ENCODE assay signal across 11 cellular contexts in the genomic region with DNA sequence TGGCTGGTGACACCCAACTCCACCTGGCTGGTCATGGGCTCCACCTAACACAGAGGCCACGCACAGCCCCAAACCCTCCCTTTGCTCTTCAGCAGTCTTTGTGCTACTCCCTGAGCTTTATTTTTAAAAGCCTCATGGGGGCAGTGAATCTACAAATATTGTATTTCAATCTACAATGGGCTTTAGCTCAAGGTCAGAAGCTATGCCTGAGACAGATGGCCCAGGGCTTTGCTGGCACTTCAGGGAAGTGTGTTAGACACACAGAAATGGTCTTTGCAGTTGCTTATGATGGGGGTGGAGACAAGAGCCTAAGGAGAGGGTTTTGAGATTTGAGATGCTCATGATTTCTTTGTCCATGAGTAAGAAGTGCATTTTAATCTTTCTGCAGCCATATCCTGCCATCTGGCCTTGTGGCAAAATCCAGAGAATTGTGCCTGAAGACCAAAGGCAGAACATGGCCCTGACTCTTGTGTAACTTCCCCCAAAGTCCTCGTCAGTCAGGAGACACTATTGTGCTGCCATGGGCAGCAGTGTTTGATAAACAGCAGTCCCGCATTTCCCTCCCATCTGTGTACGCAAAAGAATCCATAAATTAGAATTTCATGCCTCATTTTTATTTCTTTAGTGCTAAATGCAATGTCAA.
A peak's percentile ranks its signal among the peaks of the same experiment; 100 is the strongest.
DNase-seq lines count a peak whose midpoint lies in the region; ATAC-seq, FAIRE-seq and TF ChIP-seq lines count a peak whose summit lies in the region.
"Had no signal": no experiment of that assay in that cellular context is flagged by ENCODE, and none has a peak within 500 bp of the region (broad histone marks: within the 10 kb centered on the region; RNA-seq: fewer than 3 reads in every experiment).

No MANE protein-coding gene starts in this region.

- H3K9me3 ChIP-seq in GM12878 (replicated peaks; ENCODE audit: control insufficient read depth, insufficient read depth, low read length) (no peaks in the 10 kb centered on the region), mesenchymal stem cell (ENCODE audit: control insufficient read depth, low read length) (no peaks in the 10 kb centered on the region)
- H3K9me3 ChIP-seq: colonic mucosa had no signal

- DNase-seq in COR-L47 (lab: John Stamatoyannopoulos, UW) (peak; percentile 65), NCI-H146 treated with DMSO at 0.1 percent for 48 hours (lab: John Stamatoyannopoulos, UW; ENCODE audit: unreplicated experiment) (peak; percentile 93), GM12878 (ENCODE audit: low read depth, low spot score) (no peak), mesenchymal stem cell (peak; percentile 42), HK-2 (ENCODE audit: unreplicated experiment) (no peak)
- DNase-seq: colonic mucosa; stimulated activated CD4-positive, alpha-beta T cell treated with anti-CD3 and anti-CD28 coated beads, Interleukin-15, amount 100 ng/mL, for 24 hours had no signal

- H4K8ac ChIP-seq in mesenchymal stem cell (ENCODE audit: low read length), result no peak overlapping the region

- no peaks in the 10 kb centered on the region for H3K4me1 ChIP-seq in GM12878 (ENCODE audit: control insufficient read depth, insufficient read depth, low read length)
- peaks cover 2% of the 10 kb centered on the region for H3K4me1 ChIP-seq in mesenchymal stem cell (ENCODE audit: control insufficient read depth, insufficient read depth, low read depth, low read length)
- H3K4me1 ChIP-seq: colonic mucosa had no signal

- ATAC-seq in GM12878 (no peak), GM19397 (IDR thresholded peaks at IDR 0.05; ENCODE audit: unreplicated experiment) (no peak), HG03039 (IDR thresholded peaks at IDR 0.05; ENCODE audit: unreplicated experiment) (no peak), HG02852 (IDR thresholded peaks at IDR 0.05; ENCODE audit: unreplicated experiment) (no peak)

- POLR2A ChIA-PET in GM12878 (lab: Charles Lee), result no interaction called here

- no peak overlapping the region for H2BK120ac ChIP-seq in mesenchymal stem cell (ENCODE audit: low read depth, low read length)

- H3K4me2 ChIP-seq in GM12878 (ENCODE audit: control insufficient read depth, insufficient read depth) (no peak overlapping the region), mesenchymal stem cell (ENCODE audit: low read length, poor library complexity, severe bottlenecking) (no peak overlapping the region)

- no peak overlapping the region for H3K14ac ChIP-seq in mesenchymal stem cell (ENCODE audit: low read length in 2 of 2)

- BruUV-seq in GM12878 (replicated peaks; lab: Mats Ljungman, UMichigan), result no TSS peak

- no peak; a peak in 1 of 6 replicates for TF ChIP-seq CTCF in GM12878 (IDR thresholded peaks at IDR 0.05 in 2 of 3, conservative IDR thresholded peaks at IDR 0.05 in 1 of 3; ENCODE audit: control insufficient read depth in 2 of 3, extremely low read depth in 1 of 3, insufficient read depth in 1 of 3, low read depth in 3 of 3, low read length in 3 of 3)

- H3K27me3 ChIP-seq in GM12878 (replicated peaks in 1 of 2; ENCODE audit: control insufficient read depth in 2 of 2, insufficient read depth in 2 of 2, low read length in 1 of 2), result peaks cover 2% of the 10 kb centered on the region in 2 experiments; a peak in 1 of 4 replicates
- H3K27me3 ChIP-seq in mesenchymal stem cell (ENCODE audit: control insufficient read depth in 1 of 2, insufficient read depth in 1 of 2, low read length in 2 of 2), result no peaks in the 10 kb centered on the region
- H3K27me3 ChIP-seq: colonic mucosa had no signal

- no peaks in the 10 kb centered on the region for H3K79me2 ChIP-seq in GM12878 (ENCODE audit: control insufficient read depth, insufficient read depth, low read length)

- no peak overlapping the region for H2BK5ac ChIP-seq in mesenchymal stem cell (ENCODE audit: low read depth, low read length, poor library complexity, severe bottlenecking)

- peak; percentile 32 for TF ChIP-seq RAD21 in GM12878 (IDR thresholded peaks at IDR 0.05; ENCODE audit: insufficient read depth, low read depth, low read length)

- no peak overlapping the region for H4K91ac ChIP-seq in mesenchymal stem cell (ENCODE audit: low read length)

- intact Hi-C loops in GM12878 (cut with micrococcal nuclease; ENCODE audit: unreplicated experiment), result no loop called here

- H3K27ac ChIP-seq in GM12878 (ENCODE audit: control insufficient read depth, insufficient read depth), result no peak overlapping the region
- H3K27ac ChIP-seq in mesenchymal stem cell (ENCODE audit: low read length, poor library complexity, severe bottlenecking), result no peak overlapping the region
- H3K27ac ChIP-seq: colonic mucosa had no signal

- no peak for TF ChIP-seq EP300 in GM12878 (IDR thresholded peaks at IDR 0.05; ENCODE audit: borderline replicate concordance in 1 of 2, control insufficient read depth in 1 of 2, low read depth in 2 of 2, low read length in 2 of 2)

- peak overlapping the region; percentile 33 to 35 for H2BK12ac ChIP-seq in mesenchymal stem cell (ENCODE audit: low read length in 2 of 2)

- H2AFZ ChIP-seq in GM12878 (ENCODE audit: control insufficient read depth, low read depth, low read length) (no peak overlapping the region), mesenchymal stem cell (ENCODE audit: low read depth, low read length) (no peak overlapping the region)

- no peaks in the 10 kb centered on the region for H3K79me1 ChIP-seq in mesenchymal stem cell (replicated peaks; ENCODE audit: low read length, poor library complexity, severe bottlenecking)

- SMC1A ChIA-PET in GM12878 (lab: Charles Lee; ENCODE audit: uncharacterized antibody, unreplicated experiment), result interaction anchor here (0.9 to 1.1 kb wide), 4 partner anchors 34 to 512 kb away, joined by 3 read pairs; no protein-coding TSS in a partner anchor

- in situ Hi-C loops in GM12878 (cut with MboI), result no loop called here

- no peaks in the 10 kb centered on the region for H4K20me1 ChIP-seq in GM12878 (ENCODE audit: control insufficient read depth, insufficient read depth)

- H2BK15ac ChIP-seq in mesenchymal stem cell (ENCODE audit: low read depth, poor library complexity, severe bottlenecking), result no peak overlapping the region

- no peak overlapping the region for H3K4me3 ChIP-seq in GM12878
- H3K4me3 ChIP-seq in mesenchymal stem cell (ENCODE audit: insufficient read depth in 1 of 2, low read depth in 1 of 2, low read length in 2 of 2), result no peak overlapping the region
- H3K4me3 ChIP-seq: colonic mucosa had no signal

- CTCF ChIA-PET in GM12878 (lab: Yijun Ruan, JAX), result interaction anchor here (1.1 kb wide), 3 partner anchors 432 to 512 kb away, joined by 4 to 7 read pairs (median 4); no protein-coding TSS in a partner anchor

- 36% methylated on average over 4 of the region's 4 CpGs for WGBS in GM12878 (ENCODE audit: insufficient coverage, insufficient replicate concordance, low lambda C conversion rate, missing lambda C conversion rate)
- 77% methylated on average over 4 of the region's 4 CpGs for WGBS in mesenchymal stem cell

- peak overlapping the region in 1 of 2 experiments; percentile 28 for H3K18ac ChIP-seq in mesenchymal stem cell (ENCODE audit: low read depth in 1 of 2, low read length in 2 of 2)

- FAIRE-seq in GM12878 (lab: Jason Lieb, UNC), result no peak
- FAIRE-seq: GM18507 had no signal

- H3K4ac ChIP-seq in mesenchymal stem cell (ENCODE audit: low read depth in 1 of 2, low read length in 2 of 2), result no peak overlapping the region

- H3K23ac ChIP-seq in mesenchymal stem cell (ENCODE audit: low read length in 2 of 2), result no peak overlapping the region

- H3K36me3 ChIP-seq in GM12878 (ENCODE audit: control insufficient read depth in 2 of 2, insufficient read depth in 2 of 2, low read length in 1 of 2), result no peaks in the 10 kb centered on the region
- H3K36me3 ChIP-seq in mesenchymal stem cell (ENCODE audit: control insufficient read depth in 1 of 2, insufficient read depth in 2 of 2, low read depth in 1 of 2, low read length in 2 of 2), result no peaks in the 10 kb centered on the region
- H3K36me3 ChIP-seq: colonic mucosa had no signal

- no peak for TF ChIP-seq POLR2A in GM12878 (IDR thresholded peaks at IDR 0.05; ENCODE audit: low read depth, low read length)

- RAD21 ChIA-PET in GM12878 (lab: Charles Lee; ENCODE audit: unreplicated experiment), result interaction anchor here (1.0 kb wide), 1 partner anchor 516 kb away, joined by 3 read pairs; no protein-coding TSS in a partner anchor

- H3K9ac ChIP-seq in GM12878 (ENCODE audit: control insufficient read depth, insufficient read depth, low read length), result no peak overlapping the region
- no peak overlapping the region for H3K9ac ChIP-seq in mesenchymal stem cell (ENCODE audit: low read length)

- H2AK5ac ChIP-seq in mesenchymal stem cell (ENCODE audit: low read length, severe bottlenecking), result no peak overlapping the region

TF ChIP-seq in GM12878, 131 proteins besides CTCF, POLR2A, EP300 and RAD21 (continues in another document):
- TF ChIP-seq, protein P1, sequence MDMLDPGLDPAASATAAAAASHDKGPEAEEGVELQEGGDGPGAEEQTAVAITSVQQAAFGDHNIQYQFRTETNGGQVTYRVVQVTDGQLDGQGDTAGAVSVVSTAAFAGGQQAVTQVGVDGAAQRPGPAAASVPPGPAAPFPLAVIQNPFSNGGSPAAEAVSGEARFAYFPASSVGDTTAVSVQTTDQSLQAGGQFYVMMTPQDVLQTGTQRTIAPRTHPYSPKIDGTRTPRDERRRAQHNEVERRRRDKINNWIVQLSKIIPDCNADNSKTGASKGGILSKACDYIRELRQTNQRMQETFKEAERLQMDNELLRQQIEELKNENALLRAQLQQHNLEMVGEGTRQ (IDR thresholded peaks at IDR 0.05; ENCODE audit: borderline replicate concordance, low read depth, low read length), result no peak
- no peak for TF ChIP-seq CHD1 (IDR thresholded peaks at IDR 0.05; ENCODE audit: low read depth, low read length)
- no peak for TF ChIP-seq DPF2 (IDR thresholded peaks at IDR 0.05)
- TF ChIP-seq SP1 (IDR thresholded peaks at IDR 0.05; ENCODE audit: low read depth, low read length), result no peak
- TF ChIP-seq YY1 (IDR thresholded peaks at IDR 0.05; ENCODE audit: low read depth, low read length), result no peak
- no peak for TF ChIP-seq PML (IDR thresholded peaks at IDR 0.05; ENCODE audit: low read length)
- no peak for TF ChIP-seq RUNX3 (IDR thresholded peaks at IDR 0.05; ENCODE audit: low read length)

Comparison
In these comparisons a context has a peak if more than half of its experiments do, and no peak if none do; other contexts are left out.
1. DNase-seq: peak in COR-L47 (single experiment), NCI-H146 treated with DMSO at 0.1 percent for 48 hours (single experiment) and mesenchymal stem cell (single experiment); none in GM12878 (single experiment) and HK-2 (single experiment).